In the genomic region with DNA sequence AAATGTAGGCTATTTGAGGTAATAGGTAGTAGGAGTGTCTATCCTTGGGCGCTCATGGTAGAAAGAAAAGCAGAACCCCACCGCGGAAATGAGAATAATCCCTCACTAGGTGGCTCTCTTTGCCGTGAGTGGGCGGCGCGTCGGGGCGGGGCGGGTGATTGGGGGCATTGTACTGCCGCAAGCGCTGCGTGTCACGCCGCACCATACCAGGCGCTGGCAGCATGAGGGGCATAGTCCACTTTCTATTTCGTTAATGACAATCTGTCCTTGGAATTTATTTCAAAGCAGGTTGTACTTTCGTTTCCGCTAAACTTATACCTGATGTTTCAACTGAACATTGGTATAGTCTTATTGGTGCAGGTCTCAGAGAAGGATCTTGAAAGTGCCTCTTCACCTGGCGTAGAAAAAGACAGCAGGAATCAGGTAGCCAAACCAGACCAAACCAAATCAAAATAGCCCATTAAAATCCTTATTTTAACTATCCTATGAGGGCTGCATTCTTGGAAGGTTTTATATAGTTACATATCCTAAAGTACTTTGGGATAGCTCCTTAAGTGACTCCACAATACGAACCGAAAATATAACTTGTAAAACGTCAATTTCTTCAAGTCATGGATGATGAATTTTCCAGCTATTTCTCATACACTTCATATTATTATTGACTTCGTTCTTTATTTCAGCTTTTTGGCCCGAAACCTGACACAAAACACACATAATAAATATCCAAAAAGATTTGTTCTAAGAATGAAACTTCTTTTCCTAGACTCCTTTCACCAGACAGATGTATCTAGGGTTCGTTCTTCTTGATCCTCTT, we compare ENCODE assay signal across 1 cellular context.
TF ChIP-seq lines count a peak whose summit lies in the region.

No MANE protein-coding gene starts in this region.

TF ChIP-seq in K562, 482 proteins besides CTCF, POLR2A, EP300 and RAD21 (continued from another document and continues in another):
- TF ChIP-seq, protein P1, sequence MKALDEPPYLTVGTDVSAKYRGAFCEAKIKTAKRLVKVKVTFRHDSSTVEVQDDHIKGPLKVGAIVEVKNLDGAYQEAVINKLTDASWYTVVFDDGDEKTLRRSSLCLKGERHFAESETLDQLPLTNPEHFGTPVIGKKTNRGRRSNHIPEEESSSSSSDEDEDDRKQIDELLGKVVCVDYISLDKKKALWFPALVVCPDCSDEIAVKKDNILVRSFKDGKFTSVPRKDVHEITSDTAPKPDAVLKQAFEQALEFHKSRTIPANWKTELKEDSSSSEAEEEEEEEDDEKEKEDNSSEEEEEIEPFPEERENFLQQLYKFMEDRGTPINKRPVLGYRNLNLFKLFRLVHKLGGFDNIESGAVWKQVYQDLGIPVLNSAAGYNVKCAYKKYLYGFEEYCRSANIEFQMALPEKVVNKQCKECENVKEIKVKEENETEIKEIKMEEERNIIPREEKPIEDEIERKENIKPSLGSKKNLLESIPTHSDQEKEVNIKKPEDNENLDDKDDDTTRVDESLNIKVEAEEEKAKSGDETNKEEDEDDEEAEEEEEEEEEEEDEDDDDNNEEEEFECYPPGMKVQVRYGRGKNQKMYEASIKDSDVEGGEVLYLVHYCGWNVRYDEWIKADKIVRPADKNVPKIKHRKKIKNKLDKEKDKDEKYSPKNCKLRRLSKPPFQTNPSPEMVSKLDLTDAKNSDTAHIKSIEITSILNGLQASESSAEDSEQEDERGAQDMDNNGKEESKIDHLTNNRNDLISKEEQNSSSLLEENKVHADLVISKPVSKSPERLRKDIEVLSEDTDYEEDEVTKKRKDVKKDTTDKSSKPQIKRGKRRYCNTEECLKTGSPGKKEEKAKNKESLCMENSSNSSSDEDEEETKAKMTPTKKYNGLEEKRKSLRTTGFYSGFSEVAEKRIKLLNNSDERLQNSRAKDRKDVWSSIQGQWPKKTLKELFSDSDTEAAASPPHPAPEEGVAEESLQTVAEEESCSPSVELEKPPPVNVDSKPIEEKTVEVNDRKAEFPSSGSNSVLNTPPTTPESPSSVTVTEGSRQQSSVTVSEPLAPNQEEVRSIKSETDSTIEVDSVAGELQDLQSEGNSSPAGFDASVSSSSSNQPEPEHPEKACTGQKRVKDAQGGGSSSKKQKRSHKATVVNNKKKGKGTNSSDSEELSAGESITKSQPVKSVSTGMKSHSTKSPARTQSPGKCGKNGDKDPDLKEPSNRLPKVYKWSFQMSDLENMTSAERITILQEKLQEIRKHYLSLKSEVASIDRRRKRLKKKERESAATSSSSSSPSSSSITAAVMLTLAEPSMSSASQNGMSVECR (CRISPR knock-in tag; IDR thresholded peaks at IDR 0.05): no peak
- TF ChIP-seq TEAD1 (CRISPR knock-in tag; IDR thresholded peaks at IDR 0.05) (no peak; a peak in 1 of 4 replicates), ZNF347 (CRISPR knock-in tag; IDR thresholded peaks at IDR 0.05; ENCODE audit: low read depth) (no peak), CHD2 (IDR thresholded peaks at IDR 0.05; ENCODE audit: low read depth, low read length) (no peak), FOXP1 (CRISPR knock-in tag; IDR thresholded peaks at IDR 0.05) (no peak), AFF4 (CRISPR knock-in tag; IDR thresholded peaks at IDR 0.05) (no peak), MYC (IDR thresholded peaks at IDR 0.05; ENCODE audit: low read depth, low read length) (peak; percentile 55), MYC (CRISPR knock-in tag; IDR thresholded peaks at IDR 0.05; ENCODE audit: borderline replicate concordance, low read depth) (no peak), TCF3 (CRISPR knock-in tag; IDR thresholded peaks at IDR 0.05) (no peak), DDX20 (tag; IDR thresholded peaks at IDR 0.05; ENCODE audit: low read depth) (no peak), KAT2B (IDR thresholded peaks at IDR 0.05; ENCODE audit: low read depth, low read length) (no peak), ERF (CRISPR knock-in tag; IDR thresholded peaks at IDR 0.05) (0 out of 2 replicates have a peak, but pooled peaks have one; percentile 57), NR3C1 (CRISPR knock-in tag; IDR thresholded peaks at IDR 0.05) (no peak), TAF9B (IDR thresholded peaks at IDR 0.05; ENCODE audit: partially characterized antibody) (no peak), DEAF1 (CRISPR knock-in tag; IDR thresholded peaks at IDR 0.05) (peak; percentile 71), RBFOX2 (IDR thresholded peaks at IDR 0.05; ENCODE audit: low read depth, low read length) (peak; percentile 65), CC2D1A (IDR thresholded peaks at IDR 0.05) (no peak), RB1 (IDR thresholded peaks at IDR 0.05; ENCODE audit: low read depth) (peak; percentile 72), ZNF174 (CRISPR knock-in tag; IDR thresholded peaks at IDR 0.05) (no peak), EHMT2 (IDR thresholded peaks at IDR 0.05) (no peak), DACH1 (IDR thresholded peaks at IDR 0.05; ENCODE audit: partially characterized antibody) (no peak), RNF2 (IDR thresholded peaks at IDR 0.05) (no peak), ZNF395 (CRISPR knock-in tag; IDR thresholded peaks at IDR 0.05) (peak; percentile 60; the same call in 1 of the 2 replicates), SRSF7 (optimal IDR thresholded peaks at IDR 0.05; ENCODE audit: low read depth, low read length) (no peak), ZNF280A (IDR thresholded peaks at IDR 0.05; ENCODE audit: low read depth, partially characterized antibody) (no peak), HOXB6 (CRISPR knock-in tag; IDR thresholded peaks at IDR 0.05; ENCODE audit: borderline replicate concordance) (no peak), HMG20B (CRISPR knock-in tag; IDR thresholded peaks at IDR 0.05) (no peak), MBD2 (IDR thresholded peaks at IDR 0.05; ENCODE audit: borderline replicate concordance, low read depth) (no peak), JUND (IDR thresholded peaks at IDR 0.05; ENCODE audit: borderline replicate concordance, low read depth, low read length) (peak; percentile 27; the same call in 1 of the 2 replicates), JUND (tag; IDR thresholded peaks at IDR 0.05; ENCODE audit: borderline replicate concordance, low read depth, low read length) (no peak), TRIM25 (IDR thresholded peaks at IDR 0.05; ENCODE audit: borderline replicate concordance) (no peak), U2AF2 (optimal IDR thresholded peaks at IDR 0.05; ENCODE audit: low read depth, low read length) (no peak), CSDE1 (IDR thresholded peaks at IDR 0.05) (no peak), KDM5B (IDR thresholded peaks at IDR 0.05; ENCODE audit: insufficient replicate concordance, low read depth, low read length) (no peak)
- TF ChIP-seq, protein P2, sequence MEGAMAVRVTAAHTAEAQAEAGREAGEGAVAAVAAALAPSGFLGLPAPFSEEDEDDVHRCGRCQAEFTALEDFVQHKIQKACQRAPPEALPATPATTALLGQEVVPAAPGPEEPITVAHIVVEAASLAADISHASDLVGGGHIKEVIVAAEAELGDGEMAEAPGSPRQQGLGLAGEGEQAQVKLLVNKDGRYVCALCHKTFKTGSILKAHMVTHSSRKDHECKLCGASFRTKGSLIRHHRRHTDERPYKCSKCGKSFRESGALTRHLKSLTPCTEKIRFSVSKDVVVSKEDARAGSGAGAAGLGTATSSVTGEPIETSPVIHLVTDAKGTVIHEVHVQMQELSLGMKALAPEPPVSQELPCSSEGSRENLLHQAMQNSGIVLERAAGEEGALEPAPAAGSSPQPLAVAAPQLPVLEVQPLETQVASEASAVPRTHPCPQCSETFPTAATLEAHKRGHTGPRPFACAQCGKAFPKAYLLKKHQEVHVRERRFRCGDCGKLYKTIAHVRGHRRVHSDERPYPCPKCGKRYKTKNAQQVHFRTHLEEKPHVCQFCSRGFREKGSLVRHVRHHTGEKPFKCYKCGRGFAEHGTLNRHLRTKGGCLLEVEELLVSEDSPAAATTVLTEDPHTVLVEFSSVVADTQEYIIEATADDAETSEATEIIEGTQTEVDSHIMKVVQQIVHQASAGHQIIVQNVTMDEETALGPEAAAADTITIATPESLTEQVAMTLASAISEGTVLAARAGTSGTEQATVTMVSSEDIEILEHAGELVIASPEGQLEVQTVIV (CRISPR knock-in tag; IDR thresholded peaks at IDR 0.05; ENCODE audit: borderline replicate concordance): no peak
- TF ChIP-seq, protein P3, sequence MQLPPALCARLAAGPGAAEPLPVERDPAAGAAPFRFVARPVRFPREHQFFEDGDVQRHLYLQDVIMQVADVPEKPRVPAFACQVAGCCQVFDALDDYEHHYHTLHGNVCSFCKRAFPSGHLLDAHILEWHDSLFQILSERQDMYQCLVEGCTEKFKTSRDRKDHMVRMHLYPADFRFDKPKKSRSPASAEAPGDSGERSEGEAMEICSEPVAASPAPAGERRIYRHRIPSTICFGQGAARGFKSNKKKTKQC (CRISPR knock-in tag; IDR thresholded peaks at IDR 0.05): no peak
- TF ChIP-seq, protein P4, sequence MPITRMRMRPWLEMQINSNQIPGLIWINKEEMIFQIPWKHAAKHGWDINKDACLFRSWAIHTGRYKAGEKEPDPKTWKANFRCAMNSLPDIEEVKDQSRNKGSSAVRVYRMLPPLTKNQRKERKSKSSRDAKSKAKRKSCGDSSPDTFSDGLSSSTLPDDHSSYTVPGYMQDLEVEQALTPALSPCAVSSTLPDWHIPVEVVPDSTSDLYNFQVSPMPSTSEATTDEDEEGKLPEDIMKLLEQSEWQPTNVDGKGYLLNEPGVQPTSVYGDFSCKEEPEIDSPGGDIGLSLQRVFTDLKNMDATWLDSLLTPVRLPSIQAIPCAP (CRISPR knock-in tag; IDR thresholded peaks at IDR 0.05; ENCODE audit: borderline replicate concordance): no peak
